ENCODE assay signal across 28 cellular contexts in genomic region chr4:122788935-122789334, GRCh38. TPM values are rescaled to one million over a fixed set of nuclear protein-coding genes. Genes with fewer than 3 reads are reported as not detected.
"Had no signal": no experiment of that assay in that cellular context is flagged by ENCODE, and none has a peak within 500 bp of the region (broad histone marks: within the 10 kb centered on the region; RNA-seq: fewer than 3 reads in every experiment).

No MANE protein-coding gene starts in this region.

- H3K9me3 Mint-ChIP-seq: central memory CD8-positive, alpha-beta T cell had no signal

- H3K27ac ChIP-seq: ascending aorta, cardiac muscle cell, WERI-Rb-1 had no signal

- H3K36me3 Mint-ChIP-seq: activated naive CD8-positive, alpha-beta T cell treated with anti-CD3 and anti-CD28 coated beads for 36 hours had no signal

- DNase-seq: activated CD4-positive, alpha-beta T cell treated with anti-CD3 and anti-CD28 coated beads, Interleukin-2, amount 50 U/mL, for 4 hours; activated CD8-positive, alpha-beta T cell treated with anti-CD3 and anti-CD28 coated beads for 36 hours; activated effector memory CD4-positive, alpha-beta T cell treated with anti-CD3 and anti-CD28 coated beads, Interleukin-2, amount 50 U/mL, for 16 hours; activated naive CD4-positive, alpha-beta T cell; activated naive CD4-positive, alpha-beta T cell treated with anti-CD3 and anti-CD28 coated beads, Interleukin-2, amount 50 U/mL, for 16 hours; activated naive CD8-positive, alpha-beta T cell treated with anti-CD3 and anti-CD28 coated beads for 36 hours; activated T-cell treated with anti-CD3 and anti-CD28 coated beads, Interleukin-2, amount 50 U/mL, for 1 hour; activated T-cell treated with anti-CD3 and anti-CD28 coated beads, Interleukin-2, amount 50 U/mL, for 72 hours; amygdala; MM.1S; MV-4-11; NCI-H1092; NCI-H1436 treated with DMSO at 0.1 percent for 48 hours; NCI-H1694 treated with DMSO at 0.1 percent for 48 hours; NCI-H2029; NCI-H345; NCI-H524 treated with DMSO at 0.1 percent for 48 hours; Right ventricle myocardium superior; SW 1271; T-helper 1 cell; T-helper 2 cell; T-helper 9 cell; WERI-Rb-1 had no signal

- H3K4me3 ChIP-seq: ascending aorta, cardiac muscle cell had no signal

- H3K27me3 Mint-ChIP-seq: activated T-helper 17 cell treated with anti-CD3 and anti-CD28 coated beads, Interleukin-2, amount 50 U/mL, for 72 hours; central memory CD8-positive, alpha-beta T cell had no signal

- H3K9me3 ChIP-seq: ascending aorta had no signal

- H3K27me3 ChIP-seq: ascending aorta, cardiac muscle cell had no signal

- H3K36me3 ChIP-seq: ascending aorta, cardiac muscle cell, WERI-Rb-1 had no signal

- H3K4me3 Mint-ChIP-seq: activated CD4-positive, alpha-beta T cell treated with anti-CD3 and anti-CD28 coated beads, Interleukin-2, amount 10 ng/mL, durations not matched to agents 24 days and 14 days; activated CD8-positive, alpha-beta T cell treated with anti-CD3 and anti-CD28 coated beads for 36 hours; activated naive CD8-positive, alpha-beta T cell treated with anti-CD3 and anti-CD28 coated beads for 36 hours; activated T-cell treated with anti-CD3 and anti-CD28 coated beads, Interleukin-2, amount 50 U/mL, for 72 hours; activated T-helper 17 cell treated with anti-CD3 and anti-CD28 coated beads, Interleukin-2, amount 50 U/mL, for 72 hours; central memory CD8-positive, alpha-beta T cell had no signal

- H3K27ac Mint-ChIP-seq: activated CD4-positive, alpha-beta T cell treated with anti-CD3 and anti-CD28 coated beads, Interleukin-2, amount 10 ng/mL, durations not matched to agents 24 days and 14 days; activated CD8-positive, alpha-beta T cell treated with anti-CD3 and anti-CD28 coated beads for 36 hours; activated naive CD8-positive, alpha-beta T cell treated with anti-CD3 and anti-CD28 coated beads for 36 hours; activated T-cell treated with anti-CD3 and anti-CD28 coated beads, Interleukin-2, amount 50 U/mL, for 72 hours; activated T-helper 17 cell treated with anti-CD3 and anti-CD28 coated beads, Interleukin-2, amount 50 U/mL, for 72 hours had no signal

RNA-seq across cellular contexts. Expression of gene BBS12, which starts 56.4 kb away (rescaled TPM):
- total RNA-seq: ascending aorta had no signal
